Comparison of ENCODE assay signal across 28 cellular contexts in genomic region chr15:100616700-100617099, GRCh38.
"Had no signal": no experiment of that assay in that cellular context is flagged by ENCODE, and none has a peak within 500 bp of the region (broad histone marks: within the 10 kb centered on the region; RNA-seq: fewer than 3 reads in every experiment).

No MANE protein-coding gene starts in this region.

- H3K4me3 Mint-ChIP-seq: activated CD4-positive, alpha-beta memory T cell treated with anti-CD3 and anti-CD28 coated beads, Interleukin-2, amount 10 ng/mL, durations not matched to agents 7 days and 5 days; activated CD4-positive, alpha-beta T cell treated with anti-CD3 and anti-CD28 coated beads for 36 hours; activated CD4-positive, alpha-beta T cell treated with anti-CD3 and anti-CD28 coated beads, Interleukin-2, amount 10 ng/mL, durations not matched to agents 24 days and 14 days; activated naive CD4-positive, alpha-beta T cell treated with anti-CD3 and anti-CD28 coated beads, Interleukin-2, amount 10 ng/mL, durations not matched to agents 7 days and 5 days; activated naive CD8-positive, alpha-beta T cell treated with anti-CD3 and anti-CD28 coated beads, Interleukin-2, amount 10 ng/mL, durations not matched to agents 7 days and 5 days; activated T-cell treated with anti-CD3 and anti-CD28 coated beads, Interleukin-2, amount 50 U/mL, for 4 hours; activated T-helper 1 cell treated with anti-CD3 and anti-CD28 coated beads, Interleukin-12 subunit alpha, Interleukin-12 subunit beta, Interleukin-2, Interleukin-4 antibody, amounts not matched to agents 30 ng/mL and 10 ng/mL and 1 ng/mL, durations not matched to agents 14 hours and 24 hours and 36 hours; brain; central memory CD8-positive, alpha-beta T cell; T-helper 2 cell treated with Interferon-gamma antibody and Interleukin-4, amounts not matched to agents 5 μg/mL and 100 μg/mL, for 36 hours had no signal

- H3K27me3 Mint-ChIP-seq: activated CD4-positive, alpha-beta memory T cell treated with anti-CD3 and anti-CD28 coated beads, Interleukin-2, amount 10 ng/mL, durations not matched to agents 7 days and 5 days; activated CD4-positive, alpha-beta T cell treated with anti-CD3 and anti-CD28 coated beads for 36 hours; activated CD4-positive, alpha-beta T cell treated with anti-CD3 and anti-CD28 coated beads, Interleukin-2, amount 10 ng/mL, durations not matched to agents 24 days and 14 days; activated naive CD4-positive, alpha-beta T cell treated with anti-CD3 and anti-CD28 coated beads, Interleukin-2, amount 10 ng/mL, durations not matched to agents 7 days and 5 days; activated naive CD8-positive, alpha-beta T cell treated with anti-CD3 and anti-CD28 coated beads, Interleukin-2, amount 10 ng/mL, durations not matched to agents 7 days and 5 days; brain; central memory CD8-positive, alpha-beta T cell had no signal

- H3K4me2 ChIP-seq: hepatocyte had no signal

- H3K4me3 ChIP-seq: ascending aorta, esophagus squamous epithelium, gastroesophageal sphincter, heart right ventricle, hepatocyte had no signal

- H3K27ac ChIP-seq: ascending aorta, epithelial cell of prostate, esophagus squamous epithelium, gastroesophageal sphincter, heart right ventricle, hepatocyte had no signal

- H3K9me3 Mint-ChIP-seq: activated CD4-positive, alpha-beta memory T cell treated with anti-CD3 and anti-CD28 coated beads, Interleukin-2, amount 10 ng/mL, durations not matched to agents 7 days and 5 days; activated CD4-positive, alpha-beta T cell treated with anti-CD3 and anti-CD28 coated beads, Interleukin-2, amount 10 ng/mL, durations not matched to agents 24 days and 14 days; activated naive CD4-positive, alpha-beta T cell treated with anti-CD3 and anti-CD28 coated beads, Interleukin-2, amount 10 ng/mL, durations not matched to agents 7 days and 5 days; activated naive CD4-positive, alpha-beta T cell treated with anti-CD3 and anti-CD28 coated beads, Interleukin-2, amount 50 U/mL, for 72 hours; activated naive CD8-positive, alpha-beta T cell treated with anti-CD3 and anti-CD28 coated beads, Interleukin-2, amount 10 ng/mL, durations not matched to agents 7 days and 5 days; activated T-cell treated with anti-CD3 and anti-CD28 coated beads, Interleukin-2, amount 50 U/mL, for 4 hours; activated T-helper 1 cell treated with anti-CD3 and anti-CD28 coated beads, Interleukin-12 subunit alpha, Interleukin-12 subunit beta, Interleukin-2, Interleukin-4 antibody, amounts not matched to agents 30 ng/mL and 10 ng/mL and 1 ng/mL, durations not matched to agents 14 hours and 24 hours and 36 hours; central memory CD8-positive, alpha-beta T cell; T-helper 2 cell treated with Interferon-gamma antibody and Interleukin-4, amounts not matched to agents 5 μg/mL and 100 μg/mL, for 36 hours had no signal

- H3K9me3 ChIP-seq: ascending aorta, esophagus squamous epithelium, gastroesophageal sphincter, heart right ventricle had no signal

- DNase-seq: activated CD4-positive, alpha-beta memory T cell treated with anti-CD3 and anti-CD28 coated beads, Interleukin-2, amount 10 ng/mL, durations not matched to agents 7 days and 5 days; activated CD4-positive, alpha-beta T cell treated with anti-CD3 and anti-CD28 coated beads for 36 hours; activated CD4-positive, alpha-beta T cell treated with anti-CD3 and anti-CD28 coated beads, Interleukin-2, amount 10 ng/mL, durations not matched to agents 24 days and 14 days; activated CD4-positive, alpha-beta T cell treated with anti-CD3 and anti-CD28 coated beads, Interleukin-2, amount 50 U/mL, for 4 hours; activated CD4-positive, CD25-positive, alpha-beta regulatory T cell; activated CD4-positive, CD25-positive, alpha-beta regulatory T cell treated with anti-CD3 and anti-CD28 coated beads, Interleukin-2, amount 50 U/mL, for 72 hours; activated CD8-positive, alpha-beta memory T cell treated with anti-CD3 and anti-CD28 coated beads, Interleukin-2, amount 50 U/mL, for 48 hours; activated gamma-delta T cell; activated naive CD4-positive, alpha-beta T cell; activated naive CD4-positive, alpha-beta T cell treated with anti-CD3 and anti-CD28 coated beads, Interleukin-2, amount 10 ng/mL, durations not matched to agents 7 days and 5 days; activated naive CD8-positive, alpha-beta T cell treated with anti-CD3 and anti-CD28 coated beads, Interleukin-2, amount 10 ng/mL, durations not matched to agents 7 days and 5 days; activated T-cell treated with anti-CD3 and anti-CD28 coated beads, Interleukin-2, amount 50 U/mL, for 4 hours; cortex of kidney; dermis blood vessel endothelial cell; effector CD4-positive, alpha-beta T cell; esophagus squamous epithelium; foreskin melanocyte; heart right ventricle; T1000 had no signal

- H3K27me3 ChIP-seq: ascending aorta, esophagus squamous epithelium, gastroesophageal sphincter, heart right ventricle, hepatocyte had no signal

- H3K4me1 Mint-ChIP-seq: brain had no signal

- H2AFZ ChIP-seq: hepatocyte had no signal

- H3K27ac Mint-ChIP-seq: activated CD4-positive, alpha-beta memory T cell treated with anti-CD3 and anti-CD28 coated beads, Interleukin-2, amount 10 ng/mL, durations not matched to agents 7 days and 5 days; activated CD4-positive, alpha-beta T cell treated with anti-CD3 and anti-CD28 coated beads, Interleukin-2, amount 10 ng/mL, durations not matched to agents 24 days and 14 days; activated naive CD4-positive, alpha-beta T cell treated with anti-CD3 and anti-CD28 coated beads, Interleukin-2, amount 10 ng/mL, durations not matched to agents 7 days and 5 days; activated naive CD8-positive, alpha-beta T cell treated with anti-CD3 and anti-CD28 coated beads, Interleukin-2, amount 10 ng/mL, durations not matched to agents 7 days and 5 days; activated T-helper 1 cell treated with anti-CD3 and anti-CD28 coated beads, Interleukin-12 subunit alpha, Interleukin-12 subunit beta, Interleukin-2, Interleukin-4 antibody, amounts not matched to agents 30 ng/mL and 10 ng/mL and 1 ng/mL, durations not matched to agents 14 hours and 24 hours and 36 hours; brain; T-helper 2 cell treated with Interferon-gamma antibody and Interleukin-4, amounts not matched to agents 5 μg/mL and 100 μg/mL, for 36 hours had no signal

- H3K4me1 ChIP-seq: ascending aorta, esophagus squamous epithelium, gastroesophageal sphincter had no signal

- ATAC-seq: activated CD4-positive, alpha-beta T cell treated with anti-CD3 and anti-CD28 coated beads for 36 hours; activated naive CD4-positive, alpha-beta T cell treated with anti-CD3 and anti-CD28 coated beads, Interleukin-2, amount 50 U/mL, for 72 hours; activated T-cell treated with anti-CD3 and anti-CD28 coated beads, Interleukin-2, amount 50 U/mL, for 4 hours; gastroesophageal sphincter; heart right ventricle had no signal
